11 cellular contexts compared by ENCODE assay signal in genomic region chr16:71853413-71853812, GRCh38. TPM values are rescaled to one million over a fixed set of nuclear protein-coding genes. Genes with fewer than 3 reads are reported as not detected.
DNase-seq lines count a peak whose midpoint lies in the region; ATAC-seq and TF ChIP-seq lines count a peak whose summit lies in the region.
"Had no signal": no experiment of that assay in that cellular context is flagged by ENCODE, and none has a peak within 500 bp of the region (broad histone marks: within the 10 kb centered on the region; RNA-seq: fewer than 3 reads in every experiment).

No MANE protein-coding gene starts in this region.

- no peak for DNase-seq in endothelial cell (ENCODE audit: low spot score)
- no peak for DNase-seq in NCI-H748 treated with DMSO at 0.1 percent for 48 hours (lab: John Stamatoyannopoulos, UW)
- DNase-seq in AG08395 (ENCODE audit: low spot score), result no peak
- DNase-seq in HuH-7.5 (ENCODE audit: low spot score), result no peak
- DNase-seq: activated effector memory CD4-positive, alpha-beta T cell treated with anti-CD3 and anti-CD28 coated beads, Interleukin-2, amount 50 U/mL, for 16 hours; left colon; right cardiac atrium had no signal

- no peak overlapping the region for H3K4me3 Mint-ChIP-seq in endothelial cell (ENCODE audit: unreplicated experiment)

- ATAC-seq in GM18517 (IDR thresholded peaks at IDR 0.05; ENCODE audit: unreplicated experiment) (peak; percentile 70), GM19468 (IDR thresholded peaks at IDR 0.05; ENCODE audit: extremely low read depth, unreplicated experiment) (peak; percentile 48), HG03175 (IDR thresholded peaks at IDR 0.05; ENCODE audit: unreplicated experiment) (peak; percentile 76), HG02981 (IDR thresholded peaks at IDR 0.05; ENCODE audit: unreplicated experiment) (no peak)
- ATAC-seq: left colon, right cardiac atrium had no signal

- no peak for TF ChIP-seq CTCF in endothelial cell (IDR thresholded peaks at IDR 0.05; ENCODE audit: unreplicated experiment)

- no peaks in the 10 kb centered on the region for H3K4me1 Mint-ChIP-seq in endothelial cell (ENCODE audit: unreplicated experiment)

- H3K9me3 Mint-ChIP-seq in endothelial cell (ENCODE audit: unreplicated experiment), result no peaks in the 10 kb centered on the region

- peaks cover 27% of the 10 kb centered on the region for H3K36me3 Mint-ChIP-seq in endothelial cell (ENCODE audit: low read depth, unreplicated experiment)

- peaks cover 7% of the 10 kb centered on the region for H3K27me3 Mint-ChIP-seq in endothelial cell (ENCODE audit: unreplicated experiment)

- H3K27ac Mint-ChIP-seq in endothelial cell (ENCODE audit: unreplicated experiment), result peak overlapping the region; percentile 36

RNA-seq across cellular contexts. Expression of gene ATXN1L, which starts 7.6 kb away (rescaled TPM):
- 34.4 TPM for total RNA-seq in endothelial cell (ENCODE audit: unreplicated experiment)

RNA-seq across cellular contexts. Expression of gene ZNF821, which starts 30.6 kb away (rescaled TPM):
- total RNA-seq in endothelial cell (ENCODE audit: unreplicated experiment), result 17.7 TPM

RNA-seq across cellular contexts. Expression of gene IST1, which starts 41.9 kb away (rescaled TPM):
- 247 TPM for total RNA-seq in endothelial cell (ENCODE audit: unreplicated experiment)

RNA-seq across cellular contexts. Expression of gene AP1G1, which starts 44.8 kb away (rescaled TPM):
- 104 TPM for total RNA-seq in endothelial cell (ENCODE audit: unreplicated experiment)
